Comparison of ENCODE assay signal across 20 cellular contexts in genomic region chr13:32731074-32731473, GRCh38.
DNase-seq lines count a peak whose midpoint lies in the region; ATAC-seq and TF ChIP-seq lines count a peak whose summit lies in the region.
"Had no signal": no experiment of that assay in that cellular context is flagged by ENCODE, and none has a peak within 500 bp of the region (broad histone marks: within the 10 kb centered on the region; RNA-seq: fewer than 3 reads in every experiment).

No MANE protein-coding gene starts in this region.

- DNase-seq in CD4-positive, alpha-beta T cell: no peak
- DNase-seq in T-helper 17 cell (no peak), epithelial cell of prostate (ENCODE audit: low read depth, low spot score) (no peak), psoas muscle (no peak), trophoblast cell (no peak), CD14-positive monocyte (ENCODE audit: low spot score) (no peak), AG20443 (ENCODE audit: low spot score) (no peak)
- DNase-seq: activated CD4-positive, alpha-beta T cell treated with anti-CD3 and anti-CD28 coated beads, Interleukin-2, amount 10 ng/mL, durations not matched to agents 7 days and 5 days; activated gamma-delta T cell; aorta; Caco-2; effector memory CD4-positive, alpha-beta T cell; H7; heart left ventricle; NCI-H1417; NCI-H526; sigmoid colon; stimulated activated CD4-positive, alpha-beta T cell treated with anti-CD3 and anti-CD28 coated beads, Interleukin-1b, Interleukin-23, amount 100 ng/mL, for 48 hours had no signal

- H3K4me2 ChIP-seq in trophoblast cell (ENCODE audit: low read length): no peak overlapping the region

- H2AK5ac ChIP-seq in trophoblast cell (ENCODE audit: low read length): no peak overlapping the region

- no peak for ATAC-seq in CD4-positive, alpha-beta T cell (ENCODE audit: poor library complexity)
- ATAC-seq in T-helper 17 cell (no peak), psoas muscle (no peak), GM21737 (IDR thresholded peaks at IDR 0.05; ENCODE audit: unreplicated experiment) (no peak)
- ATAC-seq: heart left ventricle, Right ventricle myocardium inferior had no signal

- H4K91ac ChIP-seq in trophoblast cell (ENCODE audit: low read depth, low read length): no peak overlapping the region

- POLR2A ChIA-PET in CD4-positive, alpha-beta T cell (lab: Charles Lee): interaction anchor here (0.6 kb wide), 1 partner anchor 115 kb away, joined by 3 read pairs; no protein-coding TSS in a partner anchor

- H3K9me3 Mint-ChIP-seq in CD4-positive, alpha-beta T cell: no peaks in the 10 kb centered on the region
- H3K9me3 Mint-ChIP-seq in CD14-positive monocyte: peaks cover 0 to 1% (median 0%) of the 10 kb centered on the region in 7 donors

- no peak overlapping the region for H4K12ac ChIP-seq in trophoblast cell (ENCODE audit: low read depth, low read length)

- no peak overlapping the region for H3K4ac ChIP-seq in trophoblast cell (ENCODE audit: low read depth, low read length)

- no peak overlapping the region for H4K8ac ChIP-seq in trophoblast cell (ENCODE audit: low read depth, low read length)

- H3K27ac ChIP-seq in CD4-positive, alpha-beta T cell (ENCODE audit: low read depth, low read length): no peak overlapping the region
- H3K27ac ChIP-seq in epithelial cell of prostate: peak overlapping the region; percentile 57
- peak overlapping the region; percentile 13 for H3K27ac ChIP-seq in psoas muscle
- H3K27ac ChIP-seq in trophoblast cell (ENCODE audit: low read depth, low read length): no peak overlapping the region

- no peak for TF ChIP-seq CTCF in CD4-positive, alpha-beta T cell (IDR thresholded peaks at IDR 0.05)
- TF ChIP-seq CTCF in psoas muscle (IDR thresholded peaks at IDR 0.05): no peak
- no peak for TF ChIP-seq CTCF in CD14-positive monocyte (IDR thresholded peaks at IDR 0.05)

- H3K4me1 ChIP-seq in psoas muscle (peaks cover 32% of the 10 kb centered on the region), trophoblast cell (ENCODE audit: control insufficient read depth in 1 of 2, insufficient read depth in 2 of 2, low read length in 2 of 2) (no peaks in the 10 kb centered on the region)

- H3K4me3 Mint-ChIP-seq in CD4-positive, alpha-beta T cell: peak overlapping the region; percentile 17
- H3K4me3 Mint-ChIP-seq in T-helper 17 cell: no peak overlapping the region
- no peak overlapping the region for H3K4me3 Mint-ChIP-seq in CD14-positive monocyte
- H3K4me3 Mint-ChIP-seq: activated CD4-positive, alpha-beta T cell treated with anti-CD3 and anti-CD28 coated beads, Interleukin-2, amount 10 ng/mL, durations not matched to agents 7 days and 5 days had no signal

- peaks cover 54% of the 10 kb centered on the region for H3K36me3 Mint-ChIP-seq in CD4-positive, alpha-beta T cell (ENCODE audit: low read depth)
- H3K36me3 Mint-ChIP-seq in T-helper 17 cell (ENCODE audit: low read depth) (peaks cover 3% of the 10 kb centered on the region), CD14-positive monocyte (peaks cover 12 to 33% of the 10 kb centered on the region in 2 donors)

- no peak overlapping the region for H3K18ac ChIP-seq in trophoblast cell (ENCODE audit: low read length)

- H2BK120ac ChIP-seq in trophoblast cell (ENCODE audit: insufficient read depth, low read length, poor library complexity): no peak overlapping the region

- WGBS in psoas muscle, 3 donors: 82 to 92% (median 90%) methylated on average over 3 of the region's 3 CpGs
- WGBS in trophoblast cell (ENCODE audit: extremely low coverage, insufficient coverage, insufficient read length): no CpG with 5 or more reads among the region's 3 CpGs

- H2BK5ac ChIP-seq in trophoblast cell (ENCODE audit: low read depth, low read length, poor library complexity): no peak overlapping the region

- no peaks in the 10 kb centered on the region for H3K79me2 ChIP-seq in trophoblast cell (ENCODE audit: control insufficient read depth, insufficient read depth, low read length, poor library complexity)

- CTCF ChIA-PET in CD4-positive, alpha-beta T cell (lab: Charles Lee): no interaction called here

- H3K4me3 ChIP-seq in psoas muscle (no peak overlapping the region), trophoblast cell (ENCODE audit: low read depth, low read length) (no peak overlapping the region)
- H3K4me3 ChIP-seq: heart left ventricle, sigmoid colon had no signal

- H3K14ac ChIP-seq in trophoblast cell (ENCODE audit: low read length): no peak overlapping the region

- no peaks in the 10 kb centered on the region for H3K79me1 ChIP-seq in trophoblast cell (ENCODE audit: low read length)

- no peaks in the 10 kb centered on the region for H3K27me3 ChIP-seq in CD4-positive, alpha-beta T cell (ENCODE audit: control insufficient read depth, insufficient read depth, low read length)
- H3K27me3 ChIP-seq in psoas muscle (ENCODE audit: insufficient read depth in 3 of 3, low read length in 2 of 3) (no peaks in the 10 kb centered on the region), trophoblast cell (ENCODE audit: insufficient read depth, low read length) (no peaks in the 10 kb centered on the region)
- H3K27me3 ChIP-seq: heart left ventricle, sigmoid colon had no signal

- H3K27me3 Mint-ChIP-seq in CD4-positive, alpha-beta T cell: no peaks in the 10 kb centered on the region
- H3K27me3 Mint-ChIP-seq in T-helper 17 cell: no peaks in the 10 kb centered on the region
- peaks cover 0 to 1% (median 0%) of the 10 kb centered on the region in 3 donors for H3K27me3 Mint-ChIP-seq in CD14-positive monocyte (ENCODE audit: low read depth in 3 of 3)
- H3K27me3 Mint-ChIP-seq: activated CD4-positive, alpha-beta T cell treated with anti-CD3 and anti-CD28 coated beads, Interleukin-2, amount 10 ng/mL, durations not matched to agents 7 days and 5 days had no signal

- no peak overlapping the region for H3K9ac ChIP-seq in trophoblast cell (ENCODE audit: low read length)

- H3K4me1 Mint-ChIP-seq in CD4-positive, alpha-beta T cell (ENCODE audit: low read depth): peaks cover 59% of the 10 kb centered on the region
- H3K4me1 Mint-ChIP-seq in T-helper 17 cell: peaks cover 29% of the 10 kb centered on the region
- H3K4me1 Mint-ChIP-seq in CD14-positive monocyte: peaks cover 19% of the 10 kb centered on the region

- no peak overlapping the region for H3K23ac ChIP-seq in trophoblast cell (ENCODE audit: low read length)

- no peak overlapping the region for H2AFZ ChIP-seq in trophoblast cell (ENCODE audit: insufficient read depth, low read length, poor library complexity)

- intact Hi-C loops in CD4-positive, alpha-beta T cell (cut with DNase I, micrococcal nuclease): no loop called here
- intact Hi-C loops in psoas muscle (cut with DNase I) (no loop called here), CD14-positive monocyte (cut with micrococcal nuclease) (no loop called here)

- H2BK12ac ChIP-seq in trophoblast cell (ENCODE audit: low read length): no peak overlapping the region

- H3K27ac Mint-ChIP-seq in CD4-positive, alpha-beta T cell: peak overlapping the region; percentile 69
- H3K27ac Mint-ChIP-seq in T-helper 17 cell: peak overlapping the region; percentile 91
- H3K27ac Mint-ChIP-seq in CD14-positive monocyte: peak overlapping the region in 3 of 7 donors; percentile 1 to 51 (median 20)

- no peaks in the 10 kb centered on the region for H3K36me3 ChIP-seq in psoas muscle (ENCODE audit: insufficient read depth in 1 of 2, low read depth in 1 of 2)
- H3K36me3 ChIP-seq in trophoblast cell (ENCODE audit: control insufficient read depth in 1 of 2, insufficient read depth in 2 of 2, low read length in 2 of 2): no peaks in the 10 kb centered on the region
- H3K36me3 ChIP-seq: heart left ventricle, sigmoid colon had no signal

- no peaks in the 10 kb centered on the region for H3K9me3 ChIP-seq in CD4-positive, alpha-beta T cell (ENCODE audit: control insufficient read depth, low read length)
- H3K9me3 ChIP-seq in T-helper 17 cell (ENCODE audit: control insufficient read depth, low read length, poor library complexity, severe bottlenecking): no peaks in the 10 kb centered on the region
- H3K9me3 ChIP-seq in psoas muscle: no peaks in the 10 kb centered on the region
- H3K9me3 ChIP-seq in trophoblast cell (ENCODE audit: insufficient read depth, low read depth, low read length): no peaks in the 10 kb centered on the region
- H3K9me3 ChIP-seq: Caco-2, sigmoid colon had no signal

Comparison
In these comparisons a context has a peak if more than half of its experiments do, and no peak if none do; other contexts are left out.
1. H3K27ac ChIP-seq: peak in epithelial cell of prostate (single experiment) and psoas muscle (single experiment); none in CD4-positive, alpha-beta T cell (single experiment) and trophoblast cell (single experiment).